In genomic region chr11:46383404-46383758, GRCh38 we compare ENCODE assay signal across 20 cellular contexts. TPM values are rescaled to one million over a fixed set of nuclear protein-coding genes. Genes with fewer than 3 reads are reported as not detected.
DNase-seq lines count a peak whose midpoint lies in the region; ATAC-seq and TF ChIP-seq lines count a peak whose summit lies in the region.
"Had no signal": no experiment of that assay in that cellular context is flagged by ENCODE, and none has a peak within 500 bp of the region (broad histone marks: within the 10 kb centered on the region; RNA-seq: fewer than 3 reads in every experiment).

No MANE protein-coding gene starts in this region.

- ATAC-seq in SK-N-SH treated with all-trans-retinoic acid at 6 μM for 48 hours, result no peak
- ATAC-seq in HG03571 (IDR thresholded peaks at IDR 0.05; ENCODE audit: unreplicated experiment), result no peak
- ATAC-seq: activated naive CD4-positive, alpha-beta T cell treated with anti-CD3 and anti-CD28 coated beads, Interleukin-2, amount 50 U/mL, for 72 hours; body of pancreas; stimulated activated memory B cell treated with anti-CD40 and anti-IgM and Interleukin-4, amounts not matched to agents 10 μg/mL and 1 μg/mL and 100 μg/mL, for 72 hours had no signal

- H3K27me3 ChIP-seq in SK-N-SH (ENCODE audit: insufficient read depth), result no peaks in the 10 kb centered on the region
- peaks cover 29% of the 10 kb centered on the region for H3K27me3 ChIP-seq in KMS-11 (ENCODE audit: insufficient read depth, low read depth)
- H3K27me3 ChIP-seq in colonic mucosa, result peaks cover 23% of the 10 kb centered on the region
- H3K27me3 ChIP-seq in neural progenitor cell, result peaks cover 18% of the 10 kb centered on the region
- peaks cover 1% of the 10 kb centered on the region for H3K27me3 ChIP-seq in prostate gland (replicated peaks; ENCODE audit: insufficient read depth)

- H3K4me1 ChIP-seq in SK-N-SH (ENCODE audit: control insufficient read depth in 1 of 2, insufficient read depth in 2 of 2, low read depth in 1 of 2, low read length in 1 of 2) (peaks cover 10 to 23% of the 10 kb centered on the region in 2 experiments; a peak in 2 of 4 replicates), KMS-11 (ENCODE audit: low read depth, poor library complexity, severe bottlenecking) (peaks cover 9% of the 10 kb centered on the region), colonic mucosa (peaks cover 16% of the 10 kb centered on the region), neural progenitor cell (peaks cover 23% of the 10 kb centered on the region), prostate gland (replicated peaks) (peaks cover 7% of the 10 kb centered on the region)

- intact Hi-C loops in colonic mucosa (cut with DNase I), result no loop called here
- intact Hi-C loops in prostate gland (cut with DNase I), result no loop called here

- peaks cover 0 to 8% of the 10 kb centered on the region in 2 experiments for H3K36me3 ChIP-seq in SK-N-SH (replicated peaks in 1 of 2; ENCODE audit: control insufficient read depth in 1 of 2, insufficient read depth in 2 of 2, low read length in 1 of 2)
- no peaks in the 10 kb centered on the region for H3K36me3 ChIP-seq in KMS-11 (ENCODE audit: insufficient read depth)
- H3K36me3 ChIP-seq in colonic mucosa, result no peaks in the 10 kb centered on the region
- H3K36me3 ChIP-seq in neural progenitor cell, result no peaks in the 10 kb centered on the region
- H3K36me3 ChIP-seq in prostate gland, result no peaks in the 10 kb centered on the region
- H3K36me3 ChIP-seq: esophagus squamous epithelium, transverse colon had no signal

- H3K9ac ChIP-seq in SK-N-SH (no peak overlapping the region), KMS-11 (no peak overlapping the region), colonic mucosa (ENCODE audit: low read depth in 2 of 2, low read length in 2 of 2) (no peak overlapping the region), neural progenitor cell (no peak overlapping the region)

- no peak for TF ChIP-seq EP300 in SK-N-SH (IDR thresholded peaks at IDR 0.05; ENCODE audit: borderline replicate concordance in 1 of 2, low read depth in 1 of 2, low read length in 1 of 2)

- WGBS in SK-N-SH (ENCODE audit: low lambda C conversion rate), result 72% methylated on average over 7 of the region's 7 CpGs
- 80% methylated on average over 7 of the region's 7 CpGs for WGBS in prostate gland

- H2AFZ ChIP-seq in SK-N-SH (ENCODE audit: low read depth) (no peak overlapping the region), KMS-11 (ENCODE audit: low read depth) (no peak overlapping the region), neural progenitor cell (replicated peaks) (no peak overlapping the region)

- POLR2A ChIA-PET in SK-N-SH (lab: Yijun Ruan, JAX), result interaction anchor here (1.1 kb wide), 1 partner anchor 22 kb away, joined by 3 read pairs; no protein-coding TSS in a partner anchor

- no peaks in the 10 kb centered on the region; the same call in 1 of the 2 replicates for H3K79me2 ChIP-seq in SK-N-SH (ENCODE audit: insufficient read depth)
- H3K79me2 ChIP-seq in KMS-11 (ENCODE audit: insufficient read depth, low read depth), result no peaks in the 10 kb centered on the region
- peaks cover 16% of the 10 kb centered on the region for H3K79me2 ChIP-seq in neural progenitor cell (ENCODE audit: low read depth)

- no peaks in the 10 kb centered on the region for H3K9me3 ChIP-seq in SK-N-SH
- no peaks in the 10 kb centered on the region for H3K9me3 ChIP-seq in colonic mucosa
- H3K9me3 ChIP-seq in neural progenitor cell (ENCODE audit: low read depth), result no peaks in the 10 kb centered on the region
- H3K9me3 ChIP-seq in prostate gland, result no peaks in the 10 kb centered on the region
- H3K9me3 ChIP-seq: body of pancreas, esophagus squamous epithelium, transverse colon had no signal

- CTCF ChIA-PET in SK-N-SH (lab: Yijun Ruan, JAX), result interaction anchor here (0.6 to 2.7 kb wide), 31 partner anchors 9 to 235 kb away, joined by 3 to 28 read pairs (median 4); partner anchors contain the start of genes ATG13, CHRM4 and DGKZ

- H3F3A ChIP-seq in SK-N-SH (replicated peaks; ENCODE audit: insufficient read depth) (peaks cover 6% of the 10 kb centered on the region), neural progenitor cell (ENCODE audit: low read depth) (peaks cover 40% of the 10 kb centered on the region)

- H3K4me3 ChIP-seq in SK-N-SH (ENCODE audit: low read depth in 2 of 2, low read length in 1 of 2) (peak overlapping the region in 1 of 2 experiments; percentile 71; a peak in 2 of 4 replicates), KMS-11 (IDR thresholded peaks at IDR 0.05; ENCODE audit: insufficient read depth, low read depth, low read length) (no peak overlapping the region), colonic mucosa (no peak overlapping the region), neural progenitor cell (no peak overlapping the region), prostate gland (no peak overlapping the region)
- H3K4me3 ChIP-seq: body of pancreas, dorsolateral prefrontal cortex, SK-N-MC had no signal

- TF ChIP-seq CTCF in SK-N-SH (IDR thresholded peaks at IDR 0.05) (no peak), KMS-11 (conservative IDR thresholded peaks at IDR 0.05; ENCODE audit: low read depth, low read length) (0 out of 2 replicates have a peak, but pooled peaks have one; percentile 7), colonic mucosa (IDR thresholded peaks at IDR 0.05) (peak; percentile 11), neural progenitor cell (IDR thresholded peaks at IDR 0.05) (no peak), prostate gland (IDR thresholded peaks at IDR 0.05) (no peak)

- H3K9me3 Mint-ChIP-seq in neural progenitor cell, result peaks cover 2% of the 10 kb centered on the region
- H3K9me3 Mint-ChIP-seq: activated naive CD4-positive, alpha-beta T cell treated with anti-CD3 and anti-CD28 coated beads, Interleukin-2, amount 50 U/mL, for 72 hours; stimulated activated memory B cell treated with anti-CD40 and anti-IgM and Interleukin-4, amounts not matched to agents 10 μg/mL and 1 μg/mL and 100 μg/mL, for 72 hours had no signal

- H3K27me3 Mint-ChIP-seq in neural progenitor cell (ENCODE audit: insufficient read depth, low read depth), result peaks cover 22% of the 10 kb centered on the region

- no peak for TF ChIP-seq POLR2A in prostate gland (IDR thresholded peaks at IDR 0.05)

- H4K20me1 ChIP-seq in SK-N-SH (ENCODE audit: insufficient read depth) (no peaks in the 10 kb centered on the region), KMS-11 (ENCODE audit: insufficient read depth) (no peaks in the 10 kb centered on the region), neural progenitor cell (ENCODE audit: low read depth) (peaks cover 52% of the 10 kb centered on the region)

- peak overlapping the region; percentile 89 for H3K4me3 Mint-ChIP-seq in neural progenitor cell
- H3K4me3 Mint-ChIP-seq: stimulated activated memory B cell treated with anti-CD40 and anti-IgM and Interleukin-4, amounts not matched to agents 10 μg/mL and 1 μg/mL and 100 μg/mL, for 72 hours had no signal

- H3K4me2 ChIP-seq in SK-N-SH (peak overlapping the region; percentile 90; the same call in 1 of the 2 replicates), KMS-11 (no peak overlapping the region), neural progenitor cell (peak overlapping the region; percentile 93)

- DNase-seq in SK-N-SH, result no peak
- DNase-seq in colonic mucosa, result no peak
- no peak for DNase-seq in neural progenitor cell (ENCODE audit: low spot score)
- no peak for DNase-seq in prostate gland (ENCODE audit: low spot score)
- no peak for DNase-seq in cortex of kidney (lab: John Stamatoyannopoulos, UW)
- DNase-seq: activated CD4-positive, alpha-beta T cell treated with anti-CD3 and anti-CD28 coated beads, Interleukin-2, amount 50 U/mL, for 4 hours; Calu3; esophagus squamous epithelium; NCI-H2081 treated with DMSO at 0.1 percent for 48 hours had no signal

- H3K27ac ChIP-seq in SK-N-SH (ENCODE audit: low read depth in 2 of 2, low read length in 1 of 2), result no peak overlapping the region; a peak in 1 of 4 replicates
- H3K27ac ChIP-seq in KMS-11, result no peak overlapping the region
- no peak overlapping the region for H3K27ac ChIP-seq in colonic mucosa
- no peak overlapping the region for H3K27ac ChIP-seq in neural progenitor cell
- H3K27ac ChIP-seq in prostate gland, result no peak overlapping the region
- H3K27ac ChIP-seq: body of pancreas, dorsolateral prefrontal cortex, esophagus squamous epithelium, HL-60, SK-N-MC, transverse colon had no signal

- no peaks in the 10 kb centered on the region for H3K9me2 ChIP-seq in SK-N-SH

- H3K4me1 Mint-ChIP-seq in neural progenitor cell, result peaks cover 38% of the 10 kb centered on the region

- H3K27ac Mint-ChIP-seq in neural progenitor cell, result no peak overlapping the region
- H3K27ac Mint-ChIP-seq: activated naive CD4-positive, alpha-beta T cell treated with anti-CD3 and anti-CD28 coated beads, Interleukin-2, amount 50 U/mL, for 72 hours; stimulated activated memory B cell treated with anti-CD40 and anti-IgM and Interleukin-4, amounts not matched to agents 10 μg/mL and 1 μg/mL and 100 μg/mL, for 72 hours had no signal

- peaks cover 7% of the 10 kb centered on the region for H3K36me3 Mint-ChIP-seq in neural progenitor cell
- H3K36me3 Mint-ChIP-seq: activated naive CD4-positive, alpha-beta T cell treated with anti-CD3 and anti-CD28 coated beads, Interleukin-2, amount 50 U/mL, for 72 hours; stimulated activated memory B cell treated with anti-CD40 and anti-IgM and Interleukin-4, amounts not matched to agents 10 μg/mL and 1 μg/mL and 100 μg/mL, for 72 hours had no signal

- TF ChIP-seq RAD21 in SK-N-SH (IDR thresholded peaks at IDR 0.05; ENCODE audit: low read length), result no peak

TF ChIP-seq in SK-N-SH, 30 proteins besides CTCF, POLR2A, EP300 and RAD21 (continues in another document):
- TF ChIP-seq TEAD4 (IDR thresholded peaks at IDR 0.05; ENCODE audit: borderline replicate concordance, insufficient read depth), result no peak
- no peak for TF ChIP-seq ELF1 (IDR thresholded peaks at IDR 0.05)

TF ChIP-seq in SK-N-SH treated with all-trans-retinoic acid at 6 μM for 48 hours, 23 proteins besides CTCF, POLR2A, EP300 and RAD21 (continues in another document):
- TF ChIP-seq ZNF8 (CRISPR knock-in tag; IDR thresholded peaks at IDR 0.05) (no peak), GLIS3 (CRISPR knock-in tag; IDR thresholded peaks at IDR 0.05) (no peak)

RNA-seq across cellular contexts. Expression of gene MDK, which starts 1.9 kb away (rescaled TPM):
- 1,545 and 2,395 TPM in 2 replicates for polyA plus RNA-seq in SK-N-SH (2012; rRNA removed)
- polyA plus RNA-seq in SK-N-SH (2012; cell fraction: cytosol; rRNA removed), result 1,392 and 2,174 TPM in 2 replicates
- polyA plus RNA-seq in SK-N-SH (2012; cell fraction: nucleus; rRNA removed), result 538 and 1,110 TPM in 2 replicates
- total RNA-seq in colonic mucosa (10 to 100 TPM; 80.4 to 98.9 TPM), neural progenitor cell (ENCODE audit: low replicate concordance) (600 and 1,035 TPM in 2 replicates), prostate gland (100 to 1,000 TPM in 1 of 2 donors, 10 to 100 TPM in 1; 71.6 to 164 TPM)

RNA-seq across cellular contexts. Expression of gene CHRM4, which starts 8.2 kb away (rescaled TPM):
- 0.13 and 0.26 TPM in 2 replicates for polyA plus RNA-seq in SK-N-SH (2012; rRNA removed)
- 0.08 and 0.18 TPM in 2 replicates for polyA plus RNA-seq in SK-N-SH (2012; cell fraction: cytosol; rRNA removed)
- polyA plus RNA-seq in SK-N-SH (2012; cell fraction: nucleus; rRNA removed), result 0.36 and 0.39 TPM in 2 replicates
- total RNA-seq in colonic mucosa (under 1 TPM; 0.42 to 0.49 TPM), neural progenitor cell (ENCODE audit: low replicate concordance) (0.31 TPM in 1 of 2 replicates, not detected in the other), prostate gland (1 to 10 TPM in 1 of 2 donors, not detected in 1; 2.8 TPM)
- total RNA-seq: body of pancreas, Calu3, esophagus squamous epithelium had no signal
- polyA plus RNA-seq: liver had no signal

RNA-seq across cellular contexts. Expression of gene DGKZ, which starts 36.1 kb away (rescaled TPM):
- polyA plus RNA-seq in SK-N-SH (2012; rRNA removed), result 23.9 and 33.2 TPM in 2 replicates
- 9.1 and 17.5 TPM in 2 replicates for polyA plus RNA-seq in SK-N-SH (2012; cell fraction: cytosol; rRNA removed)
- 80.1 and 95.5 TPM in 2 replicates for polyA plus RNA-seq in SK-N-SH (2012; cell fraction: nucleus; rRNA removed)
- total RNA-seq in colonic mucosa (10 to 100 TPM; 42.7 to 83.8 TPM), neural progenitor cell (ENCODE audit: low replicate concordance) (12.5 and 55.5 TPM in 2 replicates), prostate gland (10 to 100 TPM; 53.6 to 95.0 TPM)

Comparison
In these comparisons a context has a peak if more than half of its experiments do, and no peak if none do; other contexts are left out.
1. CTCF ChIP-seq: peak in KMS-11 (single experiment) and colonic mucosa (single experiment); none in SK-N-SH (single experiment), neural progenitor cell (single experiment) and prostate gland (0 of 4).